ENCODE assay signal across 1 cellular context in genomic region chr11:60767388-60767811, GRCh38.
TF ChIP-seq lines count a peak whose summit lies in the region.

No MANE protein-coding gene starts in this region.

TF ChIP-seq in K562, 482 proteins besides CTCF, POLR2A, EP300 and RAD21 (continued from another document):
- TF ChIP-seq, protein P1, sequence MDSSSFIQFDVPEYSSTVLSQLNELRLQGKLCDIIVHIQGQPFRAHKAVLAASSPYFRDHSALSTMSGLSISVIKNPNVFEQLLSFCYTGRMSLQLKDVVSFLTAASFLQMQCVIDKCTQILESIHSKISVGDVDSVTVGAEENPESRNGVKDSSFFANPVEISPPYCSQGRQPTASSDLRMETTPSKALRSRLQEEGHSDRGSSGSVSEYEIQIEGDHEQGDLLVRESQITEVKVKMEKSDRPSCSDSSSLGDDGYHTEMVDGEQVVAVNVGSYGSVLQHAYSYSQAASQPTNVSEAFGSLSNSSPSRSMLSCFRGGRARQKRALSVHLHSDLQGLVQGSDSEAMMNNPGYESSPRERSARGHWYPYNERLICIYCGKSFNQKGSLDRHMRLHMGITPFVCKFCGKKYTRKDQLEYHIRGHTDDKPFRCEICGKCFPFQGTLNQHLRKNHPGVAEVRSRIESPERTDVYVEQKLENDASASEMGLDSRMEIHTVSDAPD (CRISPR knock-in tag; IDR thresholded peaks at IDR 0.05): no peak
- TF ChIP-seq NCOA1 (IDR thresholded peaks at IDR 0.05; ENCODE audit: low read depth) (no peak), USF2 (CRISPR knock-in tag; IDR thresholded peaks at IDR 0.05) (0 out of 2 replicates have a peak, but pooled peaks have one; percentile 5), ZFP91 (CRISPR knock-in tag; IDR thresholded peaks at IDR 0.05) (no peak), CXXC5 (CRISPR knock-in tag; IDR thresholded peaks at IDR 0.05) (peak; percentile 43; the same call in 1 of the 2 replicates), MAZ (CRISPR knock-in tag; conservative IDR thresholded peaks at IDR 0.05 in 1 of 2, IDR thresholded peaks at IDR 0.05 in 1 of 2) (peak in 1 of 2 experiments; percentile 85; a peak in 2 of 4 replicates), ZNF77 (CRISPR knock-in tag; IDR thresholded peaks at IDR 0.05) (no peak), CBX3 (IDR thresholded peaks at IDR 0.05; ENCODE audit: borderline replicate concordance in 1 of 2, low read length in 2 of 2) (peak in 1 of 2 experiments; percentile 60; a peak in 1 of 3 replicates), PRMT5 (CRISPR knock-in tag; IDR thresholded peaks at IDR 0.05) (no peak), RCOR1 (IDR thresholded peaks at IDR 0.05; ENCODE audit: borderline replicate concordance in 1 of 2, low read depth in 2 of 2, low read length in 2 of 2) (0 out of 4 replicates have a peak, but pooled peaks of 1 of the 2 experiments have one; percentile 28), MGA (IDR thresholded peaks at IDR 0.05) (peak; percentile 74), MYC (IDR thresholded peaks at IDR 0.05; ENCODE audit: low read depth, low read length) (peak; percentile 42), MYC (CRISPR knock-in tag; IDR thresholded peaks at IDR 0.05; ENCODE audit: borderline replicate concordance, low read depth) (no peak), SMARCE1 (IDR thresholded peaks at IDR 0.05) (0 out of 2 replicates have a peak, but pooled peaks have one; percentile 16), HCFC1 (IDR thresholded peaks at IDR 0.05; ENCODE audit: low read depth, low read length) (0 out of 2 replicates have a peak, but pooled peaks have one; percentile 11), JUND (IDR thresholded peaks at IDR 0.05; ENCODE audit: borderline replicate concordance, low read depth, low read length) (0 out of 2 replicates have a peak, but pooled peaks have one; percentile 16), JUND (tag; IDR thresholded peaks at IDR 0.05; ENCODE audit: borderline replicate concordance, low read depth, low read length) (no peak), STAG1 (CRISPR knock-in tag; IDR thresholded peaks at IDR 0.05; ENCODE audit: borderline replicate concordance) (peak; percentile 13; the same call in 1 of the 2 replicates), CREM (IDR thresholded peaks at IDR 0.05; ENCODE audit: low read depth) (0 out of 2 replicates have a peak, but pooled peaks have one; percentile 13), ILK (tag; IDR thresholded peaks at IDR 0.05; ENCODE audit: borderline replicate concordance, low read depth) (no peak), CBX5 (IDR thresholded peaks at IDR 0.05; ENCODE audit: borderline replicate concordance, low read depth) (no peak), SP1 (CRISPR knock-in tag; IDR thresholded peaks at IDR 0.05) (peak; percentile 62), ARHGAP35 (IDR thresholded peaks at IDR 0.05; ENCODE audit: partially characterized antibody) (no peak)
- TF ChIP-seq, protein P2, sequence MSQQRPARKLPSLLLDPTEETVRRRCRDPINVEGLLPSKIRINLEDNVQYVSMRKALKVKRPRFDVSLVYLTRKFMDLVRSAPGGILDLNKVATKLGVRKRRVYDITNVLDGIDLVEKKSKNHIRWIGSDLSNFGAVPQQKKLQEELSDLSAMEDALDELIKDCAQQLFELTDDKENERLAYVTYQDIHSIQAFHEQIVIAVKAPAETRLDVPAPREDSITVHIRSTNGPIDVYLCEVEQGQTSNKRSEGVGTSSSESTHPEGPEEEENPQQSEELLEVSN (IDR thresholded peaks at IDR 0.05; ENCODE audit: borderline replicate concordance in 1 of 2, extremely low read depth in 1 of 2, insufficient read depth in 1 of 2, insufficient read length in 1 of 2, low read depth in 1 of 2, low read length in 1 of 2, poor library complexity in 1 of 2, severe bottlenecking in 1 of 2): peak; percentile 49 to 82
- TF ChIP-seq, protein P3, sequence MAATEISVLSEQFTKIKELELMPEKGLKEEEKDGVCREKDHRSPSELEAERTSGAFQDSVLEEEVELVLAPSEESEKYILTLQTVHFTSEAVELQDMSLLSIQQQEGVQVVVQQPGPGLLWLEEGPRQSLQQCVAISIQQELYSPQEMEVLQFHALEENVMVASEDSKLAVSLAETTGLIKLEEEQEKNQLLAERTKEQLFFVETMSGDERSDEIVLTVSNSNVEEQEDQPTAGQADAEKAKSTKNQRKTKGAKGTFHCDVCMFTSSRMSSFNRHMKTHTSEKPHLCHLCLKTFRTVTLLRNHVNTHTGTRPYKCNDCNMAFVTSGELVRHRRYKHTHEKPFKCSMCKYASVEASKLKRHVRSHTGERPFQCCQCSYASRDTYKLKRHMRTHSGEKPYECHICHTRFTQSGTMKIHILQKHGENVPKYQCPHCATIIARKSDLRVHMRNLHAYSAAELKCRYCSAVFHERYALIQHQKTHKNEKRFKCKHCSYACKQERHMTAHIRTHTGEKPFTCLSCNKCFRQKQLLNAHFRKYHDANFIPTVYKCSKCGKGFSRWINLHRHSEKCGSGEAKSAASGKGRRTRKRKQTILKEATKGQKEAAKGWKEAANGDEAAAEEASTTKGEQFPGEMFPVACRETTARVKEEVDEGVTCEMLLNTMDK (IDR thresholded peaks at IDR 0.05; ENCODE audit: borderline replicate concordance, insufficient read depth, low read depth, low read length, poor library complexity, severe bottlenecking): peak; percentile 76
- TF ChIP-seq, protein P4, sequence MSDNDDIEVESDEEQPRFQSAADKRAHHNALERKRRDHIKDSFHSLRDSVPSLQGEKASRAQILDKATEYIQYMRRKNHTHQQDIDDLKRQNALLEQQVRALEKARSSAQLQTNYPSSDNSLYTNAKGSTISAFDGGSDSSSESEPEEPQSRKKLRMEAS (CRISPR knock-in tag; IDR thresholded peaks at IDR 0.05): peak; percentile 78
